In genomic region chr2:27652790-27653189, GRCh38 we compare ENCODE assay signal across 15 cellular contexts.
"Had no signal": no experiment of that assay in that cellular context is flagged by ENCODE, and none has a peak within 500 bp of the region (broad histone marks: within the 10 kb centered on the region; RNA-seq: fewer than 3 reads in every experiment).

No MANE protein-coding gene starts in this region.

- H3K4me1 Mint-ChIP-seq: nephron progenitor cell had no signal

- H3K27me3 Mint-ChIP-seq: T-helper 17 cell had no signal

- DNase-seq: activated CD4-positive, alpha-beta T cell treated with anti-CD3 and anti-CD28 coated beads for 1 hour; activated CD8-positive, alpha-beta memory T cell treated with anti-CD3 and anti-CD28 coated beads for 24 hours; activated naive CD4-positive, alpha-beta T cell; aorta; foreskin melanocyte; head of caudate nucleus; mesendoderm; nephron progenitor cell; SHP77 treated with DMSO at 0.1 percent for 48 hours; stimulated activated CD4-positive, alpha-beta T cell treated with anti-CD3 and anti-CD28 coated beads, Interleukin-2, amount 100 ng/mL, for 24 hours; stimulated activated naive CD4-positive, alpha-beta T cell treated with Interleukin-2 at 50 U/mL for 16 hours; T-helper 17 cell; testis had no signal

- H3K4me3 Mint-ChIP-seq: nephron progenitor cell, T-helper 17 cell had no signal

- H3K27ac ChIP-seq: testis had no signal

- H3K27ac Mint-ChIP-seq: nephron progenitor cell had no signal

- ATAC-seq: left lobe of liver, sciatic nerve, T-helper 17 cell had no signal

- H3K9me3 Mint-ChIP-seq: nephron progenitor cell had no signal
